ENCODE assay signal across 1 cellular context in genomic region chr5:117318528-117318927, GRCh38.
TF ChIP-seq lines count a peak whose summit lies in the region.

No MANE protein-coding gene starts in this region.

TF ChIP-seq in H1, 55 proteins besides CTCF, POLR2A, EP300 and RAD21 (continued from another document):
- TF ChIP-seq CHD7 (IDR thresholded peaks at IDR 0.05; ENCODE audit: insufficient replicate concordance, low read length) = no peak
